Comparison of ENCODE assay signal across 1 cellular context in genomic region chr5:53481354-53481886, GRCh38.
TF ChIP-seq lines count a peak whose summit lies in the region.

No MANE protein-coding gene starts in this region.

TF ChIP-seq in endothelial cell of umbilical vein, 7 proteins besides CTCF, POLR2A, EP300 and RAD21:
- no peak for TF ChIP-seq EZH2 (IDR thresholded peaks at IDR 0.05; ENCODE audit: borderline replicate concordance, low read depth, low read length, severe bottlenecking)
- TF ChIP-seq MYC (IDR thresholded peaks at IDR 0.05; ENCODE audit: low read depth, low read length) = no peak
- TF ChIP-seq GATA2 (IDR thresholded peaks at IDR 0.05; ENCODE audit: insufficient read depth, insufficient read length, low read depth, low read length) = no peak
- TF ChIP-seq POLR2AphosphoS5 (IDR thresholded peaks at IDR 0.05; ENCODE audit: insufficient read depth, low read depth, low read length) = no peak
- TF ChIP-seq MAX (IDR thresholded peaks at IDR 0.05; ENCODE audit: insufficient read depth, insufficient read length) = no peak
- no peak for TF ChIP-seq FOS (IDR thresholded peaks at IDR 0.05; ENCODE audit: borderline replicate concordance, insufficient read depth, low read length)
TF ChIP-seq in endothelial cell of umbilical vein: peak in this region for 0.
